Comparison of ENCODE assay signal across 1 cellular context in the genomic region with DNA sequence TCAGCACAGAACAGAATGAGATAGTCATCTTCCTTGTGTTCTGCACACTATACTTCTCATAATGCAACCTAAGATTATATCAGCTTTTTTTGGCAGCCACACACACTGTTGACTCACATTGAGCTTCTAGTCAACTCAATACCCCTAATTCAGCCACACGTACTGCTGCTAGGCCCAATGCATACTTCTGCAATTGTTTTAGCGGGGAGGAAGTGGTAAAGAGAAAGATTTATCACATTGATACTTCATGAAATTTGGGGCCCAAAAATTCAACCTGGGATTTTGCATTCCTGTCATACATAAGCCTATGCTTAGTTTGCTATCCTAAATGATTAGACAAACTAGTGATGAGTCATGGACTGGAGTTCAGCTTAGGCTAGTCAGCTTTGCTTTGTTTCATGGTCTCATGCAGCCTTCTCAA.
A peak's percentile ranks its signal among the peaks of the same experiment; 100 is the strongest.
TF ChIP-seq lines count a peak whose summit lies in the region.

No MANE protein-coding gene starts in this region.

TF ChIP-seq in GM12878, 131 proteins besides CTCF, POLR2A, EP300 and RAD21:
- no peak for TF ChIP-seq MTA3 (IDR thresholded peaks at IDR 0.05; ENCODE audit: borderline replicate concordance, low read length)
- peak; percentile 61; the same call in 1 of the 2 replicates for TF ChIP-seq SPI1 (IDR thresholded peaks at IDR 0.05; ENCODE audit: borderline replicate concordance, insufficient read depth, low read depth, low read length)
- no peak for TF ChIP-seq BMI1 (IDR thresholded peaks at IDR 0.05; ENCODE audit: borderline replicate concordance)
- TF ChIP-seq RUNX3 (IDR thresholded peaks at IDR 0.05; ENCODE audit: low read length) = peak; percentile 56
- no peak for TF ChIP-seq RAD51 (IDR thresholded peaks at IDR 0.05)
- no peak for TF ChIP-seq FOXK2 (IDR thresholded peaks at IDR 0.05)
- no peak for TF ChIP-seq ZNF217 (IDR thresholded peaks at IDR 0.05)
- no peak for TF ChIP-seq SREBF1 (IDR thresholded peaks at IDR 0.05; ENCODE audit: low read length)
- TF ChIP-seq, protein P1, sequence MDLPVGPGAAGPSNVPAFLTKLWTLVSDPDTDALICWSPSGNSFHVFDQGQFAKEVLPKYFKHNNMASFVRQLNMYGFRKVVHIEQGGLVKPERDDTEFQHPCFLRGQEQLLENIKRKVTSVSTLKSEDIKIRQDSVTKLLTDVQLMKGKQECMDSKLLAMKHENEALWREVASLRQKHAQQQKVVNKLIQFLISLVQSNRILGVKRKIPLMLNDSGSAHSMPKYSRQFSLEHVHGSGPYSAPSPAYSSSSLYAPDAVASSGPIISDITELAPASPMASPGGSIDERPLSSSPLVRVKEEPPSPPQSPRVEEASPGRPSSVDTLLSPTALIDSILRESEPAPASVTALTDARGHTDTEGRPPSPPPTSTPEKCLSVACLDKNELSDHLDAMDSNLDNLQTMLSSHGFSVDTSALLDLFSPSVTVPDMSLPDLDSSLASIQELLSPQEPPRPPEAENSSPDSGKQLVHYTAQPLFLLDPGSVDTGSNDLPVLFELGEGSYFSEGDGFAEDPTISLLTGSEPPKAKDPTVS (IDR thresholded peaks at IDR 0.05; ENCODE audit: low read depth, low read length) = no peak
- no peak for TF ChIP-seq SMC3 (IDR thresholded peaks at IDR 0.05; ENCODE audit: borderline replicate concordance, low read length)
- TF ChIP-seq, protein P2, sequence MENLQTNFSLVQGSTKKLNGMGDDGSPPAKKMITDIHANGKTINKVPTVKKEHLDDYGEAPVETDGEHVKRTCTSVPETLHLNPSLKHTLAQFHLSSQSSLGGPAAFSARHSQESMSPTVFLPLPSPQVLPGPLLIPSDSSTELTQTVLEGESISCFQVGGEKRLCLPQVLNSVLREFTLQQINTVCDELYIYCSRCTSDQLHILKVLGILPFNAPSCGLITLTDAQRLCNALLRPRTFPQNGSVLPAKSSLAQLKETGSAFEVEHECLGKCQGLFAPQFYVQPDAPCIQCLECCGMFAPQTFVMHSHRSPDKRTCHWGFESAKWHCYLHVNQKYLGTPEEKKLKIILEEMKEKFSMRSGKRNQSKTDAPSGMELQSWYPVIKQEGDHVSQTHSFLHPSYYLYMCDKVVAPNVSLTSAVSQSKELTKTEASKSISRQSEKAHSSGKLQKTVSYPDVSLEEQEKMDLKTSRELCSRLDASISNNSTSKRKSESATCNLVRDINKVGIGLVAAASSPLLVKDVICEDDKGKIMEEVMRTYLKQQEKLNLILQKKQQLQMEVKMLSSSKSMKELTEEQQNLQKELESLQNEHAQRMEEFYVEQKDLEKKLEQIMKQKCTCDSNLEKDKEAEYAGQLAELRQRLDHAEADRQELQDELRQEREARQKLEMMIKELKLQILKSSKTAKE (IDR thresholded peaks at IDR 0.05; ENCODE audit: low read depth, poor library complexity, severe bottlenecking) = no peak
- no peak for TF ChIP-seq TCF12 (IDR thresholded peaks at IDR 0.05; ENCODE audit: low read depth, low read length)
- no peak for TF ChIP-seq TCF3 (IDR thresholded peaks at IDR 0.05; ENCODE audit: borderline replicate concordance, insufficient read depth, low read depth, low read length)
